In genomic region chr7:130901209-130901783, GRCh38 we compare ENCODE assay signal across 8 cellular contexts.
A peak's percentile ranks its signal among the peaks of the same experiment; 100 is the strongest.
DNase-seq lines count a peak whose midpoint lies in the region.

No MANE protein-coding gene starts in this region.

- peaks cover 82 to 92% (median 88%) of the 10 kb centered on the region in 3 donors for H3K4me1 ChIP-seq in skeletal muscle tissue (ENCODE audit: control insufficient read depth in 3 of 3, insufficient read depth in 3 of 3, low read length in 3 of 3)

- no peaks in the 10 kb centered on the region for H3K9me3 ChIP-seq in skeletal muscle tissue (ENCODE audit: control insufficient read depth in 3 of 3, low read length in 3 of 3)

- H3K27me3 ChIP-seq in skeletal muscle tissue (ENCODE audit: control insufficient read depth in 3 of 3, insufficient read depth in 3 of 3, low read length in 3 of 3): no peaks in the 10 kb centered on the region

- H3K27ac ChIP-seq in skeletal muscle tissue (ENCODE audit: low read depth, low read length): peak overlapping the region; percentile 94

- peaks cover 85% of the 10 kb centered on the region for H3K4me1 Mint-ChIP-seq in activated naive CD4-positive, alpha-beta T cell treated with anti-CD3 and anti-CD28 coated beads, Interleukin-2, amount 50 U/mL, for 24 hours

- H3K9me3 Mint-ChIP-seq in activated naive CD4-positive, alpha-beta T cell treated with anti-CD3 and anti-CD28 coated beads, Interleukin-2, amount 50 U/mL, for 24 hours: no peaks in the 10 kb centered on the region

- peak overlapping the region; percentile 95 for H3K27ac Mint-ChIP-seq in activated naive CD4-positive, alpha-beta T cell treated with anti-CD3 and anti-CD28 coated beads, Interleukin-2, amount 50 U/mL, for 24 hours

- peak overlapping the region in 1 of 3 donors; percentile 65 for H3K9ac ChIP-seq in skeletal muscle tissue (ENCODE audit: low read depth in 1 of 3, low read length in 3 of 3)

- peak overlapping the region; percentile 15 for H3K4me3 Mint-ChIP-seq in activated naive CD4-positive, alpha-beta T cell treated with anti-CD3 and anti-CD28 coated beads, Interleukin-2, amount 50 U/mL, for 24 hours

- no peak for DNase-seq in activated naive CD4-positive, alpha-beta T cell treated with Interleukin-2 at 50 U/mL for 16 hours
- DNase-seq in amniotic epithelial cell (ENCODE audit: low read depth): peak; percentile 97
- peak in 30 of 51 donors; percentile 18 to 75 (median 47) for DNase-seq in hypothalamus (lab: John Stamatoyannopoulos, UW)
- DNase-seq in activated effector memory CD4-positive, alpha-beta T cell treated with Interleukin-2 at 50 U/mL for 16 hours: no peak
- no peak for DNase-seq in effector CD8-positive, alpha-beta T cell (lab: John Stamatoyannopoulos, UW)
- no peak for DNase-seq in NCI-H1417 treated with DMSO at 0.1 percent for 48 hours (lab: John Stamatoyannopoulos, UW)

- H3K4me3 ChIP-seq in skeletal muscle tissue (ENCODE audit: low read length in 3 of 3): no peak overlapping the region

- peaks cover under 1 to 16% (median 7%) of the 10 kb centered on the region in 3 donors for H3K36me3 ChIP-seq in skeletal muscle tissue (ENCODE audit: control insufficient read depth in 3 of 3, insufficient read depth in 3 of 3, low read length in 3 of 3)

- no peaks in the 10 kb centered on the region for H3K27me3 Mint-ChIP-seq in activated naive CD4-positive, alpha-beta T cell treated with anti-CD3 and anti-CD28 coated beads, Interleukin-2, amount 50 U/mL, for 24 hours

- peaks cover 40% of the 10 kb centered on the region for H3K36me3 Mint-ChIP-seq in activated naive CD4-positive, alpha-beta T cell treated with anti-CD3 and anti-CD28 coated beads, Interleukin-2, amount 50 U/mL, for 24 hours

Comparison
In these comparisons a context has a peak if more than half of its experiments do, and no peak if none do; other contexts are left out.
1. DNase-seq: peak in amniotic epithelial cell (single experiment) and hypothalamus (30 of 51); none in activated naive CD4-positive, alpha-beta T cell treated with Interleukin-2 at 50 U/mL for 16 hours (single experiment), activated effector memory CD4-positive, alpha-beta T cell treated with Interleukin-2 at 50 U/mL for 16 hours (single experiment), effector CD8-positive, alpha-beta T cell (single experiment) and NCI-H1417 treated with DMSO at 0.1 percent for 48 hours (single experiment).